In genomic region chr1:83495560-83495959, GRCh38 we compare ENCODE assay signal across 9 cellular contexts.
"Had no signal": no experiment of that assay in that cellular context is flagged by ENCODE, and none has a peak within 500 bp of the region (broad histone marks: within the 10 kb centered on the region; RNA-seq: fewer than 3 reads in every experiment).

No MANE protein-coding gene starts in this region.

- H3K27ac Mint-ChIP-seq: HFFc6 had no signal

- H3K4me1 ChIP-seq: HAP-1 had no signal

- H3K27ac ChIP-seq: GM23248 had no signal

- H3K9ac ChIP-seq: GM23248 had no signal

- ATAC-seq: HCT116, K562 had no signal

- FAIRE-seq: HTR-8/SVneo, K562 had no signal

- H2AFZ ChIP-seq: GM23248 had no signal

- H3K4me3 ChIP-seq: GM23248, HAP-1, K562 had no signal

- H3K36me3 ChIP-seq: HAP-1 had no signal

- H3K4me3 Mint-ChIP-seq: HFFc6 had no signal

- H3K9me3 ChIP-seq: HAP-1 had no signal

- DNase-seq: GM23248, H7, HFFc6, IMR-90, KG1 had no signal
